10 cellular contexts compared by ENCODE assay signal in genomic region chr7:140398821-140399220, GRCh38. TPM values are rescaled to one million over a fixed set of nuclear protein-coding genes. Genes with fewer than 3 reads are reported as not detected.
DNase-seq lines count a peak whose midpoint lies in the region; ATAC-seq and TF ChIP-seq lines count a peak whose summit lies in the region.
"Had no signal": no experiment of that assay in that cellular context is flagged by ENCODE, and none has a peak within 500 bp of the region (broad histone marks: within the 10 kb centered on the region; RNA-seq: fewer than 3 reads in every experiment).

No MANE protein-coding gene starts in this region.

- H3K36me3 ChIP-seq in SK-N-SH (replicated peaks in 1 of 2; ENCODE audit: control insufficient read depth in 1 of 2, insufficient read depth in 2 of 2, low read length in 1 of 2) (no peaks in the 10 kb centered on the region), PC-9 (ENCODE audit: low read depth) (no peaks in the 10 kb centered on the region), fibroblast of lung (ENCODE audit: control insufficient read depth, insufficient read depth, low read length) (no peaks in the 10 kb centered on the region), rectal smooth muscle tissue (ENCODE audit: control insufficient read depth, insufficient read depth, low read length) (no peaks in the 10 kb centered on the region), MG63 (no peaks in the 10 kb centered on the region)
- H3K36me3 ChIP-seq: tibial nerve had no signal

- H3K4me2 ChIP-seq in SK-N-SH: peak overlapping the region; percentile 86
- H3K4me2 ChIP-seq in PC-9: peak overlapping the region; percentile 82
- no peak overlapping the region for H3K4me2 ChIP-seq in fibroblast of lung (ENCODE audit: extremely low read depth, insufficient read depth, low read length)

- TF ChIP-seq CTCF in SK-N-SH (IDR thresholded peaks at IDR 0.05) (no peak), PC-9 (conservative IDR thresholded peaks at IDR 0.05) (no peak), fibroblast of lung (conservative IDR thresholded peaks at IDR 0.05 in 1 of 2, IDR thresholded peaks at IDR 0.05 in 1 of 2; ENCODE audit: low read depth in 1 of 2, low read length in 2 of 2) (no peak)

- TF ChIP-seq EP300 in SK-N-SH (IDR thresholded peaks at IDR 0.05; ENCODE audit: borderline replicate concordance in 1 of 2, low read depth in 1 of 2, low read length in 1 of 2): no peak

- CTCF ChIA-PET in SK-N-SH (lab: Yijun Ruan, JAX) (interaction anchor here (0.7 to 2.6 kb wide), 2 partner anchors 14 to 52 kb away, joined by 3 to 10 read pairs; no protein-coding TSS in a partner anchor), PC-9 (lab: Charles Lee) (no interaction called here)

- H3K9me2 ChIP-seq in SK-N-SH: no peaks in the 10 kb centered on the region
- no peaks in the 10 kb centered on the region for H3K9me2 ChIP-seq in PC-9 (ENCODE audit: insufficient read depth)

- H2AFZ ChIP-seq in SK-N-SH (ENCODE audit: low read depth) (no peak overlapping the region), PC-9 (no peak overlapping the region), fibroblast of lung (ENCODE audit: low read length) (no peak overlapping the region)

- no peak for ATAC-seq in SK-N-SH treated with all-trans-retinoic acid at 6 μM for 48 hours

- H3K4me3 ChIP-seq in SK-N-SH (ENCODE audit: low read depth in 2 of 2, low read length in 1 of 2) (peak overlapping the region; percentile 64 to 92), PC-9 (peak overlapping the region; percentile 90; the same call in 1 of the 2 replicates), fibroblast of lung (replicated peaks in 1 of 4; ENCODE audit: control extremely low read depth in 1 of 4, insufficient read depth in 1 of 4, low read depth in 3 of 4, low read length in 4 of 4) (peak overlapping the region in 3 of 4 experiments; percentile 58 to 79 (median 76)), rectal smooth muscle tissue (ENCODE audit: low read length) (peak overlapping the region; percentile 77), MG63 (no peak overlapping the region; the same call in 1 of the 2 replicates)

- H3K4me1 ChIP-seq in SK-N-SH (ENCODE audit: control insufficient read depth in 1 of 2, insufficient read depth in 2 of 2, low read depth in 1 of 2, low read length in 1 of 2) (peaks cover 0 to 3% of the 10 kb centered on the region in 2 experiments; a peak in 2 of 4 replicates), PC-9 (replicated peaks; ENCODE audit: insufficient read depth) (peaks cover 36% of the 10 kb centered on the region), fibroblast of lung (ENCODE audit: control insufficient read depth, extremely low read depth, insufficient read depth, low read length) (peaks cover 6% of the 10 kb centered on the region), rectal smooth muscle tissue (ENCODE audit: control insufficient read depth, insufficient read depth, low read length) (peaks cover 2% of the 10 kb centered on the region)

- BruUV-seq in PC-9 (replicated peaks; lab: Mats Ljungman, UMichigan): no TSS peak

- H3K9me3 ChIP-seq in SK-N-SH (no peaks in the 10 kb centered on the region), PC-9 (ENCODE audit: insufficient read depth, low read depth) (no peaks in the 10 kb centered on the region), fibroblast of lung (ENCODE audit: control insufficient read depth, insufficient read depth, low read depth, low read length) (no peaks in the 10 kb centered on the region), MG63 (no peaks in the 10 kb centered on the region)
- H3K9me3 ChIP-seq: tibial nerve had no signal

- H3F3A ChIP-seq in SK-N-SH (replicated peaks; ENCODE audit: insufficient read depth) (peaks cover 18% of the 10 kb centered on the region), PC-9 (ENCODE audit: insufficient read depth, low read depth) (peaks cover 22% of the 10 kb centered on the region)

- H3K9ac ChIP-seq in SK-N-SH (no peak overlapping the region), fibroblast of lung (ENCODE audit: insufficient read depth, low read length) (no peak overlapping the region), rectal smooth muscle tissue (ENCODE audit: low read length) (no peak overlapping the region)

- DNase-seq in SK-N-SH (no peak), PC-9 (no peak), fibroblast of lung (ENCODE audit: low read depth in 2 of 2) (no peak), DMS153 (lab: John Stamatoyannopoulos, UW) (no peak), RKO (ENCODE audit: low spot score) (no peak), MG63 (no peak)

- H3K27ac ChIP-seq in SK-N-SH (ENCODE audit: low read depth in 2 of 2, low read length in 1 of 2): no peak overlapping the region
- H3K27ac ChIP-seq in PC-9: no peak overlapping the region
- H3K27ac ChIP-seq in fibroblast of lung (ENCODE audit: insufficient read depth, low read length): no peak overlapping the region
- no peak overlapping the region for H3K27ac ChIP-seq in rectal smooth muscle tissue (ENCODE audit: low read depth, low read length)

- H4K20me1 ChIP-seq in SK-N-SH (ENCODE audit: insufficient read depth) (peaks cover 35% of the 10 kb centered on the region), PC-9 (ENCODE audit: insufficient read depth) (peaks cover 8% of the 10 kb centered on the region), fibroblast of lung (ENCODE audit: control insufficient read depth, extremely low read depth, insufficient read depth, low read length) (no peaks in the 10 kb centered on the region)

- POLR2A ChIA-PET in SK-N-SH (lab: Yijun Ruan, JAX): no interaction called here
- POLR2A ChIA-PET in PC-9 (lab: Charles Lee; ENCODE audit: unreplicated experiment): interaction anchor here (0.6 kb wide), 1 partner anchor 485 kb away, joined by 6 read pairs; no protein-coding TSS in a partner anchor

- H3K79me2 ChIP-seq in SK-N-SH (ENCODE audit: insufficient read depth) (peaks cover 31% of the 10 kb centered on the region), PC-9 (ENCODE audit: low read depth) (peaks cover 43% of the 10 kb centered on the region), fibroblast of lung (ENCODE audit: control insufficient read depth, insufficient read depth, low read length) (peaks cover 26% of the 10 kb centered on the region)

- intact Hi-C loops in PC-9 (cut with micrococcal nuclease; ENCODE audit: unreplicated experiment): no loop called here

- H3K27me3 ChIP-seq in SK-N-SH (ENCODE audit: insufficient read depth) (peaks cover 10% of the 10 kb centered on the region), PC-9 (ENCODE audit: insufficient read depth, low read depth) (no peaks in the 10 kb centered on the region), fibroblast of lung (ENCODE audit: control insufficient read depth, insufficient read depth, low read length) (peaks cover 10% of the 10 kb centered on the region), rectal smooth muscle tissue (ENCODE audit: control insufficient read depth, insufficient read depth, low read length) (no peaks in the 10 kb centered on the region), MG63 (no peaks in the 10 kb centered on the region)

- 31% methylated on average over 10 of the region's 10 CpGs for WGBS in SK-N-SH (ENCODE audit: low lambda C conversion rate)

- no peak for TF ChIP-seq RAD21 in SK-N-SH (IDR thresholded peaks at IDR 0.05; ENCODE audit: low read length)

TF ChIP-seq in SK-N-SH treated with all-trans-retinoic acid at 6 μM for 48 hours, 23 proteins besides CTCF, POLR2A, EP300 and RAD21 (continues in another document):
- TF ChIP-seq ZNF8 (CRISPR knock-in tag; IDR thresholded peaks at IDR 0.05): no peak
- no peak for TF ChIP-seq BACH2 (CRISPR knock-in tag; IDR thresholded peaks at IDR 0.05; ENCODE audit: borderline replicate concordance)
- TF ChIP-seq ZC3H10 (CRISPR knock-in tag; IDR thresholded peaks at IDR 0.05): no peak
- TF ChIP-seq, protein P1, sequence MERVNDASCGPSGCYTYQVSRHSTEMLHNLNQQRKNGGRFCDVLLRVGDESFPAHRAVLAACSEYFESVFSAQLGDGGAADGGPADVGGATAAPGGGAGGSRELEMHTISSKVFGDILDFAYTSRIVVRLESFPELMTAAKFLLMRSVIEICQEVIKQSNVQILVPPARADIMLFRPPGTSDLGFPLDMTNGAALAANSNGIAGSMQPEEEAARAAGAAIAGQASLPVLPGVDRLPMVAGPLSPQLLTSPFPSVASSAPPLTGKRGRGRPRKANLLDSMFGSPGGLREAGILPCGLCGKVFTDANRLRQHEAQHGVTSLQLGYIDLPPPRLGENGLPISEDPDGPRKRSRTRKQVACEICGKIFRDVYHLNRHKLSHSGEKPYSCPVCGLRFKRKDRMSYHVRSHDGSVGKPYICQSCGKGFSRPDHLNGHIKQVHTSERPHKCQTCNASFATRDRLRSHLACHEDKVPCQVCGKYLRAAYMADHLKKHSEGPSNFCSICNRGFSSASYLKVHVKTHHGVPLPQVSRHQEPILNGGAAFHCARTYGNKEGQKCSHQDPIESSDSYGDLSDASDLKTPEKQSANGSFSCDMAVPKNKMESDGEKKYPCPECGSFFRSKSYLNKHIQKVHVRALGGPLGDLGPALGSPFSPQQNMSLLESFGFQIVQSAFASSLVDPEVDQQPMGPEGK (CRISPR knock-in tag; IDR thresholded peaks at IDR 0.05; ENCODE audit: borderline replicate concordance): no peak
- no peak for TF ChIP-seq ISL1 (CRISPR knock-in tag; IDR thresholded peaks at IDR 0.05)
- no peak for TF ChIP-seq GLIS3 (CRISPR knock-in tag; IDR thresholded peaks at IDR 0.05)
- TF ChIP-seq SNAI2 (CRISPR knock-in tag; IDR thresholded peaks at IDR 0.05): no peak
- no peak for TF ChIP-seq RARB (CRISPR knock-in tag; IDR thresholded peaks at IDR 0.05)

RNA-seq across cellular contexts. Expression of gene SLC37A3, which starts 0.5 kb away (rescaled TPM):
- polyA plus RNA-seq in SK-N-SH (2012; rRNA removed) (53.3 and 73.2 TPM in 2 replicates), fibroblast of lung (54.3 and 81.7 TPM in 2 replicates)
- 43.8 and 46.5 TPM in 2 replicates for polyA plus RNA-seq in SK-N-SH (2012; cell fraction: cytosol; rRNA removed)
- 102 and 188 TPM in 2 replicates for polyA plus RNA-seq in SK-N-SH (2012; cell fraction: nucleus; rRNA removed)
- total RNA-seq in PC-9 (2021) (42.4 and 54.8 TPM in 2 replicates), fibroblast of lung (53.5 and 58.0 TPM in 2 replicates)
- polyA plus RNA-seq in fibroblast of lung (2012): 22.2 and 36.7 TPM in 2 replicates
- polyA minus RNA-seq in fibroblast of lung (ENCODE audit: low replicate concordance): 68.3 and 86.4 TPM in 2 replicates
- total RNA-seq in MG63 (2014; rRNA removed; shearing (Covaris generic); ENCODE audit: low replicate concordance): 14.7 and 32.2 TPM in 2 replicates

RNA-seq across cellular contexts. Expression of gene RAB19, which starts 5.0 kb away (rescaled TPM):
- not detected in 2 replicates for polyA plus RNA-seq in SK-N-SH (2012; rRNA removed)
- polyA plus RNA-seq in SK-N-SH (2012; cell fraction: cytosol; rRNA removed): 0.04 TPM in 1 of 2 replicates, not detected in the other
- polyA plus RNA-seq in SK-N-SH (2012; cell fraction: nucleus; rRNA removed): 0.13 TPM in 1 of 2 replicates, not detected in the other
- 7.8 and 9.1 TPM in 2 replicates for total RNA-seq in PC-9 (2021)
- not detected in 2 replicates for total RNA-seq in fibroblast of lung
- polyA plus RNA-seq in fibroblast of lung: not detected in 2 replicates
- not detected in 2 replicates for polyA plus RNA-seq in fibroblast of lung (2012)
- not detected in 2 replicates for polyA minus RNA-seq in fibroblast of lung (ENCODE audit: low replicate concordance)
- not detected in 2 replicates for total RNA-seq in MG63 (2014; rRNA removed; shearing (Covaris generic); ENCODE audit: low replicate concordance)
- total RNA-seq: RPMI7951, tibial nerve had no signal
